ENCODE assay signal across 20 cellular contexts in genomic region chr12:13340149-13340548, GRCh38.
"Had no signal": no experiment of that assay in that cellular context is flagged by ENCODE, and none has a peak within 500 bp of the region (broad histone marks: within the 10 kb centered on the region; RNA-seq: fewer than 3 reads in every experiment).

No MANE protein-coding gene starts in this region.

- H3K36me3 Mint-ChIP-seq: mesothelial cell of epicardium, T-cell had no signal

- H3K27ac ChIP-seq: ascending aorta, coronary artery, heart left ventricle, left lung, ovary, sigmoid colon, thyroid gland, WERI-Rb-1 had no signal

- H3K4me1 Mint-ChIP-seq: activated CD4-positive, alpha-beta memory T cell treated with anti-CD3 and anti-CD28 coated beads, Interleukin-2, amount 10 ng/mL, durations not matched to agents 7 days and 5 days; neural crest cell; T-cell had no signal

- H3K27me3 ChIP-seq: ascending aorta, heart left ventricle, left lung, ovary, sigmoid colon, thyroid gland had no signal

- DNase-seq: activated CD4-positive, alpha-beta memory T cell treated with anti-CD3 and anti-CD28 coated beads, Interleukin-2, amount 10 ng/mL, durations not matched to agents 7 days and 5 days; activated CD4-positive, alpha-beta T cell treated with anti-CD3 and anti-CD28 coated beads for 36 hours; activated CD8-positive, alpha-beta memory T cell treated with anti-CD3 and anti-CD28 coated beads, Interleukin-2, amount 50 U/mL, for 48 hours; activated naive CD4-positive, alpha-beta T cell; activated naive CD8-positive, alpha-beta T cell treated with anti-CD3 and anti-CD28 coated beads, Interleukin-2, amount 50 U/mL, for 24 hours; effector CD4-positive, alpha-beta T cell; heart left ventricle; left lung; ovary; sigmoid colon; stimulated activated CD4-positive, alpha-beta T cell treated with anti-CD3 and anti-CD28 coated beads, Interleukin-15, amount 100 ng/mL, for 24 hours; stimulated activated CD4-positive, alpha-beta T cell treated with anti-CD3 and anti-CD28 coated beads, Interleukin-4, amount 100 ng/mL, for 4 hours; T-cell; thyroid gland; WERI-Rb-1 had no signal

- H3K4me3 ChIP-seq: ascending aorta, coronary artery, heart left ventricle, left lung, ovary, sigmoid colon, thyroid gland had no signal

- H3K36me3 ChIP-seq: ascending aorta, heart left ventricle, left lung, ovary, sigmoid colon, thyroid gland, WERI-Rb-1 had no signal

- ATAC-seq: activated CD4-positive, alpha-beta T cell treated with anti-CD3 and anti-CD28 coated beads for 36 hours; activated naive CD8-positive, alpha-beta T cell treated with anti-CD3 and anti-CD28 coated beads, Interleukin-2, amount 50 U/mL, for 24 hours; heart left ventricle; T-cell had no signal

- H3K4me1 ChIP-seq: ascending aorta, heart left ventricle, left lung, sigmoid colon, thyroid gland had no signal

- H3K27ac Mint-ChIP-seq: activated CD4-positive, alpha-beta memory T cell treated with anti-CD3 and anti-CD28 coated beads, Interleukin-2, amount 10 ng/mL, durations not matched to agents 7 days and 5 days; activated CD4-positive, alpha-beta T cell treated with anti-CD3 and anti-CD28 coated beads for 36 hours; activated naive CD8-positive, alpha-beta T cell treated with anti-CD3 and anti-CD28 coated beads, Interleukin-2, amount 50 U/mL, for 24 hours; activated T-helper 1 cell treated with anti-CD3 and anti-CD28 coated beads, Interleukin-12 subunit alpha, Interleukin-12 subunit beta, Interleukin-2, Interleukin-4 antibody, amounts not matched to agents 30 ng/mL and 10 ng/mL and 1 ng/mL, durations not matched to agents 14 hours and 24 hours and 36 hours; T-cell had no signal

- H3K9me3 Mint-ChIP-seq: activated CD4-positive, alpha-beta memory T cell treated with anti-CD3 and anti-CD28 coated beads, Interleukin-2, amount 10 ng/mL, durations not matched to agents 7 days and 5 days; activated naive CD8-positive, alpha-beta T cell treated with anti-CD3 and anti-CD28 coated beads, Interleukin-2, amount 50 U/mL, for 24 hours; activated T-helper 1 cell treated with anti-CD3 and anti-CD28 coated beads, Interleukin-12 subunit alpha, Interleukin-12 subunit beta, Interleukin-2, Interleukin-4 antibody, amounts not matched to agents 30 ng/mL and 10 ng/mL and 1 ng/mL, durations not matched to agents 14 hours and 24 hours and 36 hours had no signal

- H3K9me3 ChIP-seq: ascending aorta, heart left ventricle, left lung, ovary, thyroid gland had no signal

- H3K4me3 Mint-ChIP-seq: activated CD4-positive, alpha-beta memory T cell treated with anti-CD3 and anti-CD28 coated beads, Interleukin-2, amount 10 ng/mL, durations not matched to agents 7 days and 5 days; activated CD4-positive, alpha-beta T cell treated with anti-CD3 and anti-CD28 coated beads for 36 hours; activated naive CD8-positive, alpha-beta T cell treated with anti-CD3 and anti-CD28 coated beads, Interleukin-2, amount 50 U/mL, for 24 hours; activated T-helper 1 cell treated with anti-CD3 and anti-CD28 coated beads, Interleukin-12 subunit alpha, Interleukin-12 subunit beta, Interleukin-2, Interleukin-4 antibody, amounts not matched to agents 30 ng/mL and 10 ng/mL and 1 ng/mL, durations not matched to agents 14 hours and 24 hours and 36 hours; mesothelial cell of epicardium; neural crest cell; T-cell had no signal
